ENCODE assay signal across 9 cellular contexts in genomic region chr2:198127627-198128026, GRCh38.
A peak's percentile ranks its signal among the peaks of the same experiment; 100 is the strongest.
DNase-seq lines count a peak whose midpoint lies in the region; ATAC-seq, FAIRE-seq and TF ChIP-seq lines count a peak whose summit lies in the region.
"Had no signal": no experiment of that assay in that cellular context is flagged by ENCODE, and none has a peak within 500 bp of the region (broad histone marks: within the 10 kb centered on the region; RNA-seq: fewer than 3 reads in every experiment).

No MANE protein-coding gene starts in this region.

- H3K9me3 Mint-ChIP-seq in CD4-positive, alpha-beta memory T cell: no peaks in the 10 kb centered on the region
- no peaks in the 10 kb centered on the region for H3K9me3 Mint-ChIP-seq in MCF 10A (ENCODE audit: unreplicated experiment)
- H3K9me3 Mint-ChIP-seq: stimulated activated naive CD8-positive, alpha-beta T cell treated with anti-CD3 and anti-CD28 coated beads, Interleukin-15, Interleukin-2, amounts not matched to agents 100 ng/mL and 50 ng/mL, for 24 hours had no signal

- peaks cover 0 to 15% of the 10 kb centered on the region in 2 donors for H3K36me3 Mint-ChIP-seq in CD4-positive, alpha-beta memory T cell
- H3K36me3 Mint-ChIP-seq in MCF 10A (ENCODE audit: insufficient read depth, unreplicated experiment): peaks cover 6% of the 10 kb centered on the region

- H3K4me3 ChIP-seq in CD4-positive, alpha-beta memory T cell (ENCODE audit: low read length in 2 of 2): no peak overlapping the region
- no peak overlapping the region for H3K4me3 ChIP-seq in LNCaP clone FGC (ENCODE audit: low read depth, low read length)

- no peaks in the 10 kb centered on the region for H3K4me1 ChIP-seq in CD4-positive, alpha-beta memory T cell (ENCODE audit: insufficient read depth, low read length)

- no peak overlapping the region for H3K27ac ChIP-seq in CD4-positive, alpha-beta memory T cell (ENCODE audit: low read depth, low read length)

- H3K27me3 Mint-ChIP-seq in CD4-positive, alpha-beta memory T cell: peaks cover 0 to 1% of the 10 kb centered on the region in 2 donors
- H3K27me3 Mint-ChIP-seq in MCF 10A (ENCODE audit: insufficient read depth, unreplicated experiment): peaks cover 35% of the 10 kb centered on the region
- H3K27me3 Mint-ChIP-seq: stimulated activated naive CD8-positive, alpha-beta T cell treated with anti-CD3 and anti-CD28 coated beads, Interleukin-15, Interleukin-2, amounts not matched to agents 100 ng/mL and 50 ng/mL, for 24 hours had no signal

- H3K9me3 ChIP-seq in CD4-positive, alpha-beta memory T cell (ENCODE audit: control insufficient read depth in 1 of 2, low read length in 2 of 2): no peaks in the 10 kb centered on the region

- no TSS peak for BruUV-seq in MCF 10A (replicated peaks; lab: Mats Ljungman, UMichigan)

- ATAC-seq in GM21360 (IDR thresholded peaks at IDR 0.05; ENCODE audit: unreplicated experiment): peak; percentile 75

- intact Hi-C loops in CD4-positive, alpha-beta memory T cell (cut with micrococcal nuclease): loop anchor here (1.0 to 5.0 kb wide), 5 partner anchors 120 to 420 kb away; no protein-coding TSS in a partner anchor
- intact Hi-C loops in MCF 10A (cut with micrococcal nuclease): loop anchor here (1.0 to 10.0 kb wide), 5 partner anchors 73 to 423 kb away; partner anchors contain the start of gene MARS2

- no peaks in the 10 kb centered on the region for H3K36me3 ChIP-seq in CD4-positive, alpha-beta memory T cell (ENCODE audit: insufficient read depth, low read length)

- TF ChIP-seq CTCF in LNCaP clone FGC (IDR thresholded peaks at IDR 0.05; ENCODE audit: control insufficient read depth, extremely low read depth, insufficient read depth) (peak; percentile 64), MCF 10A (IDR thresholded peaks at IDR 0.05; ENCODE audit: unreplicated experiment) (peak; percentile 62)

- H3K27me3 ChIP-seq in CD4-positive, alpha-beta memory T cell (ENCODE audit: insufficient read depth, low read length): no peaks in the 10 kb centered on the region

- no peak overlapping the region for H3K27ac Mint-ChIP-seq in CD4-positive, alpha-beta memory T cell
- no peak overlapping the region for H3K27ac Mint-ChIP-seq in MCF 10A (ENCODE audit: low read depth, unreplicated experiment)
- H3K27ac Mint-ChIP-seq: stimulated activated naive CD8-positive, alpha-beta T cell treated with anti-CD3 and anti-CD28 coated beads, Interleukin-15, Interleukin-2, amounts not matched to agents 100 ng/mL and 50 ng/mL, for 24 hours had no signal

- CTCF ChIA-PET in CD4-positive, alpha-beta memory T cell (lab: Charles Lee; ENCODE audit: partially characterized antibody): interaction anchor here (0.7 to 4.1 kb wide), 23 partner anchors 8 to 340 kb away, joined by 3 to 29 read pairs (median 4); partner anchors contain the start of gene PLCL1
- CTCF ChIA-PET in MCF 10A (lab: Yijun Ruan, JAX): interaction anchor here (0.5 to 4.0 kb wide), 35 partner anchors 9 to 1328 kb away, joined by 3 to 47 read pairs (median 5); partner anchors contain the start of genes GTF3C3 and PLCL1

- POLR2A ChIA-PET in CD4-positive, alpha-beta memory T cell (lab: Charles Lee; ENCODE audit: partially characterized antibody): interaction anchor here (1.0 kb wide), 1 partner anchor 314 kb away, joined by 3 read pairs; no protein-coding TSS in a partner anchor
- POLR2A ChIA-PET in MCF 10A (lab: Yijun Ruan, JAX): interaction anchor here (0.9 kb wide), 1 partner anchor 326 kb away, joined by 3 read pairs; no protein-coding TSS in a partner anchor

- no peak overlapping the region for H3K4me3 Mint-ChIP-seq in CD4-positive, alpha-beta memory T cell
- no peak overlapping the region for H3K4me3 Mint-ChIP-seq in MCF 10A (ENCODE audit: unreplicated experiment)
- H3K4me3 Mint-ChIP-seq: stimulated activated naive CD8-positive, alpha-beta T cell treated with anti-CD3 and anti-CD28 coated beads, Interleukin-15, Interleukin-2, amounts not matched to agents 100 ng/mL and 50 ng/mL, for 24 hours had no signal

- peak in 4 of 5 donors; percentile 37 to 49 (median 42) for DNase-seq in CD4-positive, alpha-beta memory T cell
- DNase-seq in LNCaP clone FGC (ENCODE audit: low read depth) (peak; percentile 13), T-helper 1 cell (peak in 4 of 5 donors; percentile 12 to 48 (median 26)), MCF 10A (ENCODE audit: unreplicated experiment) (peak; percentile 76), NCI-H187 (lab: John Stamatoyannopoulos, UW) (no peak)
- DNase-seq in stimulated activated CD4-positive, alpha-beta T cell treated with anti-CD3 and anti-CD28 coated beads, Interleukin-4, amount 100 ng/mL, for 1 hour: peak; percentile 50

- H3K4me1 Mint-ChIP-seq in CD4-positive, alpha-beta memory T cell: peaks cover 0 to 1% (median under 1%) of the 10 kb centered on the region in 4 donors
- H3K4me1 Mint-ChIP-seq in MCF 10A (ENCODE audit: insufficient read depth, unreplicated experiment): no peaks in the 10 kb centered on the region

- FAIRE-seq in islet of Langerhans (lab: Jason Lieb, UNC): peak; percentile 62

Comparison
In these comparisons a context has a peak if more than half of its experiments do, and no peak if none do; other contexts are left out.
1. DNase-seq: peak in CD4-positive, alpha-beta memory T cell (4 of 5), LNCaP clone FGC (single experiment), T-helper 1 cell (4 of 5), MCF 10A (single experiment) and stimulated activated CD4-positive, alpha-beta T cell treated with anti-CD3 and anti-CD28 coated beads, Interleukin-4, amount 100 ng/mL, for 1 hour (single experiment); none in NCI-H187 (0 of 2).